8 cellular contexts compared by ENCODE assay signal in the genomic region with DNA sequence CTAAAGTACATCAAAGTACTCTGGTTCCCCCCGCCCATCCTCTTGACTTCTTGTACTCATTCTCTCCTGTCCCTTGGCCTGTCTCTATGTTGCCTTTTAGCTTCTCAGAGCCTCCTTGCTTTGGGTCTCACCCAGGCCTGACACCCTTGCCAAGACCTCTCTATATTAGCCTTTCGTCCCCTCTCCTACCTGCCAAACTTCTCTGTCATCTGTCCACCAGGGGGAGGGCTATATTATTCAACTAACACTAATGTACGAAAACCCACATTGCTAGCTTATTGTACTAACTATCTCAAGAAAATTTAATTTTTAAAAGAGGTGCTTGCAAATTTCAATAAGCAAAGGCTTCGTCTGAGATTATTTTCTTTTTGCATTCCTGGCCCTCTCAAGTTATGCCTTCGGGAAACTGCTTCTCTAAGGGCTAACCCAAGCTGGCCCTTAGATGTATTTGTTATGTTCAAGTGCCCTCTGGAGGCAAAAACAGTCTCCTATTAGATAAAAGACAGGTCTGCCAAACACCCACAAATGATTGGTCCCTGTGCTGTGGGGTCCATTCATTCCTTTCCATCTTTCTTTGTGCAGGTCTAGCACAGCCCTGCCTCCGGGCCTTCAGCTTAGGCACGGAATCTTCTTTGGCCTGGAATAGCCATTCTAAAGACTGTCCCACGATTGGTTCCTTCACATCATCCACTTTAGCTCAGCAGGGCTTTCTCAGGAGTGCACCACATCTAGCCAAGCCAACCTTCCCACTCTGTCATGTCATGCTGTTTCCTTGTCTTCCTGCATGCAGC. TPM values are rescaled to one million over a fixed set of nuclear protein-coding genes. Genes with fewer than 3 reads are reported as not detected.
A peak's percentile ranks its signal among the peaks of the same experiment; 100 is the strongest.
DNase-seq lines count a peak whose midpoint lies in the region; ATAC-seq, FAIRE-seq and TF ChIP-seq lines count a peak whose summit lies in the region.

No MANE protein-coding gene starts in this region.

- H3K4me3 Mint-ChIP-seq in activated CD4-positive, alpha-beta memory T cell treated with anti-CD3 and anti-CD28 coated beads, Interleukin-2, amount 10 ng/mL, durations not matched to agents 7 days and 5 days, result peak overlapping the region; percentile 66
- peak overlapping the region; percentile 57 for H3K4me3 Mint-ChIP-seq in nephron progenitor cell

- FAIRE-seq in GM19239 (lab: Jason Lieb, UNC), result peak; percentile 59

- peak; percentile 75 for TF ChIP-seq CTCF in nephron progenitor cell (IDR thresholded peaks at IDR 0.05)

- CTCF ChIA-PET in activated CD4-positive, alpha-beta memory T cell treated with anti-CD3 and anti-CD28 coated beads, Interleukin-2, amount 10 ng/mL, durations not matched to agents 7 days and 5 days (lab: Charles Lee), result interaction anchor here (0.6 to 2.7 kb wide), 43 partner anchors 8 to 1094 kb away, joined by 3 to 29 read pairs (median 4); partner anchors contain the start of genes FOXO1, SLC25A15 and WBP4

- peaks cover 37% of the 10 kb centered on the region for H3K4me1 Mint-ChIP-seq in activated CD4-positive, alpha-beta memory T cell treated with anti-CD3 and anti-CD28 coated beads, Interleukin-2, amount 10 ng/mL, durations not matched to agents 7 days and 5 days
- H3K4me1 Mint-ChIP-seq in nephron progenitor cell, result peaks cover 16% of the 10 kb centered on the region

- DNase-seq in COR-L47 (lab: John Stamatoyannopoulos, UW) (peak; percentile 35), GM19239 (ENCODE audit: insufficient read length, low spot score) (no peak), NCI-H460 (ENCODE audit: extremely low read depth, low read depth) (peak; percentile 55), fibroblast of gingiva (ENCODE audit: low read depth) (peak; percentile 44), nephron progenitor cell (peak; percentile 30), activated gamma-delta T cell (lab: John Stamatoyannopoulos, UW) (no peak)
- peak; percentile 56 for DNase-seq in activated CD4-positive, alpha-beta memory T cell treated with anti-CD3 and anti-CD28 coated beads, Interleukin-2, amount 10 ng/mL, durations not matched to agents 7 days and 5 days

- peak overlapping the region; percentile 99 for H3K27ac Mint-ChIP-seq in activated CD4-positive, alpha-beta memory T cell treated with anti-CD3 and anti-CD28 coated beads, Interleukin-2, amount 10 ng/mL, durations not matched to agents 7 days and 5 days
- no peak overlapping the region for H3K27ac Mint-ChIP-seq in nephron progenitor cell

- no peaks in the 10 kb centered on the region for H3K9me3 Mint-ChIP-seq in activated CD4-positive, alpha-beta memory T cell treated with anti-CD3 and anti-CD28 coated beads, Interleukin-2, amount 10 ng/mL, durations not matched to agents 7 days and 5 days
- H3K9me3 Mint-ChIP-seq in nephron progenitor cell, result no peaks in the 10 kb centered on the region

- H3K36me3 Mint-ChIP-seq in activated CD4-positive, alpha-beta memory T cell treated with anti-CD3 and anti-CD28 coated beads, Interleukin-2, amount 10 ng/mL, durations not matched to agents 7 days and 5 days (ENCODE audit: low read depth), result no peaks in the 10 kb centered on the region
- no peaks in the 10 kb centered on the region for H3K36me3 Mint-ChIP-seq in nephron progenitor cell (ENCODE audit: low read depth)

- no peaks in the 10 kb centered on the region for H3K27me3 Mint-ChIP-seq in activated CD4-positive, alpha-beta memory T cell treated with anti-CD3 and anti-CD28 coated beads, Interleukin-2, amount 10 ng/mL, durations not matched to agents 7 days and 5 days
- H3K27me3 Mint-ChIP-seq in nephron progenitor cell (ENCODE audit: low read depth, poor library complexity), result no peaks in the 10 kb centered on the region

- ATAC-seq in HG03139 (IDR thresholded peaks at IDR 0.05; ENCODE audit: unreplicated experiment), result peak; percentile 69

- POLR2A ChIA-PET in activated CD4-positive, alpha-beta memory T cell treated with anti-CD3 and anti-CD28 coated beads, Interleukin-2, amount 10 ng/mL, durations not matched to agents 7 days and 5 days (lab: Charles Lee), result interaction anchor here (0.7 to 2.9 kb wide), 9 partner anchors 8 to 165 kb away, joined by 3 to 26 read pairs (median 4); partner anchors contain the start of gene SLC25A15

RNA-seq across cellular contexts. Expression of gene MRPS31, which starts 6.4 kb away (rescaled TPM):
- total RNA-seq in NCI-H460 (2014; rRNA removed; shearing (Covaris generic)), result 35.2 and 35.6 TPM in 2 replicates
- 21.4 and 23.6 TPM in 2 replicates for polyA plus RNA-seq in NCI-H460 (2014; cell fraction: nucleus; rRNA removed)
- 10 to 100 TPM; 31.5 to 34.0 TPM for total RNA-seq in activated CD4-positive, alpha-beta memory T cell treated with anti-CD3 and anti-CD28 coated beads, Interleukin-2, amount 10 ng/mL, durations not matched to agents 7 days and 5 days

RNA-seq across cellular contexts. Expression of gene SLC25A15, which starts 12.1 kb away (rescaled TPM):
- total RNA-seq in NCI-H460 (2014; rRNA removed; shearing (Covaris generic)), result 53.3 and 53.6 TPM in 2 replicates
- polyA plus RNA-seq in NCI-H460 (2014; cell fraction: nucleus; rRNA removed), result 37.8 and 51.6 TPM in 2 replicates
- total RNA-seq in activated CD4-positive, alpha-beta memory T cell treated with anti-CD3 and anti-CD28 coated beads, Interleukin-2, amount 10 ng/mL, durations not matched to agents 7 days and 5 days, result 1 to 10 TPM; 8.2 to 9.8 TPM

Comparison
In these comparisons a context has a peak if more than half of its experiments do, and no peak if none do; other contexts are left out.
1. DNase-seq: peak in COR-L47 (single experiment), NCI-H460 (single experiment), activated CD4-positive, alpha-beta memory T cell treated with anti-CD3 and anti-CD28 coated beads, Interleukin-2, amount 10 ng/mL, durations not matched to agents 7 days and 5 days (single experiment), fibroblast of gingiva (single experiment) and nephron progenitor cell (single experiment); none in GM19239 (single experiment) and activated gamma-delta T cell (single experiment).